ENCODE assay signal across 8 cellular contexts in the genomic region with DNA sequence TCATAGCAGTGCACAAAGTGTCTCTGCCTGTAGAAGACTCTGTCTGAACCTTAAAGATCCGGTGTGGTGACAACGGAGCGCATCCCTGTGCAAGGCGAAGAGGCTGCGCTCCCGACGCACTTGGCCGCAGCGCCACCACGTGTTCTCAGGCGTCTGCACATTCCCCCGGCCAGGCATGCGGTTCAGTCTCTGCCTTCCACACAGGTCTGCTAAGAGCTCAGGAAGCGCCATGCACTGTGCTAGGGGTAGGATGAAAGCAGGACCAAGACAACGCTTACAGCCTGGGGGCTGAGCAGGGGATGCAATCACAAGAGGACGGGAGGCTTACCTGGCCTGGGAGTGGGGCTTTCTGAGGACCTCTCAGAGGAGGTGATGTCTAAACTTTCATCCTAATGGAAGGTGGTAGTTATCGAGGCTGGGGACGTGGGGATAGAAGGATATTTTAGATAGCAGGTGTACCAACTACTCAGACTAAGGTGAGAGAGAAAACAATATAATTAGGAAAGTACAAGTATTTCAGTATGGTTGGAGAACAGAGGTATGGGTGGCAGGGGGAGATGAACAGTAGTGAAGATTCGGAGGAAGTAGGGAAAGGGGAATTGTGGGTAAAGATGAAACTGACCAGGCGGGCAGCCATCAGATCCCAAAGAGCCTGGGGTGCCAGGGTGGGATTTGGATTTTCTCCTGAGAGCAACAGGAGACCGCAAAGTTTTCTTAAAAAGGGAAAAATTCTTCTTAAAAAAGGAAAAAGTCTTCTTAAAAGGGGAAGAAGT. TPM values are rescaled to one million over a fixed set of nuclear protein-coding genes. Genes with fewer than 3 reads are reported as not detected.
DNase-seq lines count a peak whose midpoint lies in the region; ATAC-seq and TF ChIP-seq lines count a peak whose summit lies in the region.

No MANE protein-coding gene starts in this region.

- no peak overlapping the region for H3K9ac ChIP-seq in smooth muscle cell (ENCODE audit: low read depth)

- peaks cover 0 to 1% (median 0%) of the 10 kb centered on the region in 8 donors for H3K9me3 Mint-ChIP-seq in CD4-positive, alpha-beta memory T cell

- H2AFZ ChIP-seq in smooth muscle cell (ENCODE audit: low read depth): no peak overlapping the region

- H3K36me3 ChIP-seq in CD4-positive, alpha-beta memory T cell (ENCODE audit: insufficient read depth, low read length): no peaks in the 10 kb centered on the region
- H3K36me3 ChIP-seq in smooth muscle cell (ENCODE audit: low read depth): no peaks in the 10 kb centered on the region

- peak overlapping the region; percentile 59 to 86 (median 82) for H3K4me3 Mint-ChIP-seq in CD4-positive, alpha-beta memory T cell

- H3K4me1 Mint-ChIP-seq in CD4-positive, alpha-beta memory T cell: peaks cover 27 to 38% (median 34%) of the 10 kb centered on the region in 4 donors

- peak; percentile 80 to 83 (median 82) for DNase-seq in CD4-positive, alpha-beta memory T cell
- peak; percentile 83 to 84 for DNase-seq in Kasumi-1 (lab: John Stamatoyannopoulos, UW)
- peak; percentile 45 to 97 (median 73) for DNase-seq in T-helper 2 cell
- DNase-seq in amniotic stem cell (lab: John Stamatoyannopoulos, UW): peak; percentile 55
- DNase-seq in hepatic stellate cell (ENCODE audit: low spot score): peak; percentile 49
- peak; percentile 14 for DNase-seq in smooth muscle cell (lab: John Stamatoyannopoulos, UW; ENCODE audit: unreplicated experiment)

- TF ChIP-seq CTCF in smooth muscle cell (IDR thresholded peaks at IDR 0.05; ENCODE audit: borderline replicate concordance, insufficient read depth, poor library complexity, severe bottlenecking): peak; percentile 67

- POLR2A ChIA-PET in CD4-positive, alpha-beta memory T cell (lab: Charles Lee; ENCODE audit: partially characterized antibody): interaction anchor here (0.6 to 3.6 kb wide), 24 partner anchors 40 to 446 kb away, joined by 3 to 48 read pairs (median 4); partner anchors contain the start of gene IL7R

- H3K79me2 ChIP-seq in smooth muscle cell (ENCODE audit: low read depth): no peaks in the 10 kb centered on the region

- no peak overlapping the region for H3K27ac ChIP-seq in CD4-positive, alpha-beta memory T cell (ENCODE audit: low read depth, low read length)
- H3K27ac ChIP-seq in smooth muscle cell (ENCODE audit: low read depth): no peak overlapping the region

- H3F3A ChIP-seq in smooth muscle cell (ENCODE audit: low read depth): no peaks in the 10 kb centered on the region

- peaks cover 1 to 5% of the 10 kb centered on the region in 2 donors for H3K27me3 Mint-ChIP-seq in CD4-positive, alpha-beta memory T cell

- no peaks in the 10 kb centered on the region for H3K9me3 ChIP-seq in CD4-positive, alpha-beta memory T cell (ENCODE audit: control insufficient read depth in 1 of 2, low read length in 2 of 2)
- no peaks in the 10 kb centered on the region for H3K9me3 ChIP-seq in smooth muscle cell (replicated peaks; ENCODE audit: low read depth)

- H4K20me1 ChIP-seq in smooth muscle cell (ENCODE audit: low read depth): no peaks in the 10 kb centered on the region

- ATAC-seq in GM19452 (IDR thresholded peaks at IDR 0.05; ENCODE audit: unreplicated experiment) (peak; percentile 57), HG03196 (IDR thresholded peaks at IDR 0.05; ENCODE audit: unreplicated experiment) (no peak)

- H3K27me3 ChIP-seq in CD4-positive, alpha-beta memory T cell (ENCODE audit: insufficient read depth, low read length): no peaks in the 10 kb centered on the region
- H3K27me3 ChIP-seq in smooth muscle cell (ENCODE audit: low read depth): peaks cover 13% of the 10 kb centered on the region

- CTCF ChIA-PET in CD4-positive, alpha-beta memory T cell (lab: Charles Lee; ENCODE audit: partially characterized antibody): interaction anchor here (0.5 to 12.3 kb wide), 56 partner anchors 9 to 1401 kb away, joined by 3 to 544 read pairs (median 4); partner anchors contain the start of gene SPEF2

- no peaks in the 10 kb centered on the region for H3K36me3 Mint-ChIP-seq in CD4-positive, alpha-beta memory T cell

- WGBS in smooth muscle cell (ENCODE audit: low lambda C conversion rate): 22% methylated on average over 21 of the region's 21 CpGs

- peak overlapping the region; percentile 75 for H3K4me2 ChIP-seq in smooth muscle cell

- H3K4me1 ChIP-seq in CD4-positive, alpha-beta memory T cell (ENCODE audit: insufficient read depth, low read length): peaks cover 20% of the 10 kb centered on the region
- H3K4me1 ChIP-seq in smooth muscle cell (ENCODE audit: low read depth): no peaks in the 10 kb centered on the region

- peak overlapping the region in 6 of 7 donors; percentile 47 to 88 (median 83) for H3K27ac Mint-ChIP-seq in CD4-positive, alpha-beta memory T cell

- intact Hi-C loops in CD4-positive, alpha-beta memory T cell (cut with micrococcal nuclease): loop anchor here (1.0 to 2.0 kb wide), 7 partner anchors 40 to 308 kb away; partner anchors contain the start of gene SPEF2

- peak overlapping the region in 1 of 2 donors; percentile 46 for H3K4me3 ChIP-seq in CD4-positive, alpha-beta memory T cell (ENCODE audit: low read length in 2 of 2)
- H3K4me3 ChIP-seq in smooth muscle cell: no peak overlapping the region

RNA-seq across cellular contexts. Expression of gene CAPSL, which starts 13.3 kb away (rescaled TPM):
- not detected for total RNA-seq in CD4-positive, alpha-beta memory T cell
- polyA plus RNA-seq in CD4-positive, alpha-beta memory T cell: not detected
- 0.13 and 0.31 TPM in 2 replicates for total RNA-seq in smooth muscle cell
- polyA plus RNA-seq in smooth muscle cell: not detected in 2 replicates

Comparison
In these comparisons a context has a peak if more than half of its experiments do, and no peak if none do; other contexts are left out.
1. DNase-seq: peak in every context shown above with its lines; median percentile 84 in Kasumi-1; 82 in CD4-positive, alpha-beta memory T cell; 73 in T-helper 2 cell; 55 in amniotic stem cell; 49 in hepatic stellate cell; 14 in smooth muscle cell.